ENCODE assay signal across 11 cellular contexts in genomic region chr12:109892748-109893147, GRCh38. TPM values are rescaled to one million over a fixed set of nuclear protein-coding genes. Genes with fewer than 3 reads are reported as not detected.
A peak's percentile ranks its signal among the peaks of the same experiment; 100 is the strongest.
DNase-seq lines count a peak whose midpoint lies in the region; ATAC-seq, FAIRE-seq and TF ChIP-seq lines count a peak whose summit lies in the region.
"Had no signal": no experiment of that assay in that cellular context is flagged by ENCODE, and none has a peak within 500 bp of the region (broad histone marks: within the 10 kb centered on the region; RNA-seq: fewer than 3 reads in every experiment).

No MANE protein-coding gene starts in this region.

- peak; percentile 68 for ATAC-seq in GM19351 (IDR thresholded peaks at IDR 0.05; ENCODE audit: unreplicated experiment)
- ATAC-seq in HG03095 (IDR thresholded peaks at IDR 0.05; ENCODE audit: unreplicated experiment) = peak; percentile 48
- ATAC-seq in activated naive CD8-positive, alpha-beta T cell treated with anti-CD3 and anti-CD28 coated beads, Interleukin-2, amount 10 ng/mL, durations not matched to agents 7 days and 5 days (ENCODE audit: low read depth) = peak; percentile 80
- ATAC-seq in GM19328 (IDR thresholded peaks at IDR 0.05; ENCODE audit: unreplicated experiment) = no peak
- no peak for ATAC-seq in GM19467 (IDR thresholded peaks at IDR 0.05; ENCODE audit: unreplicated experiment)

- H3K4me3 Mint-ChIP-seq in activated naive CD8-positive, alpha-beta T cell treated with anti-CD3 and anti-CD28 coated beads, Interleukin-2, amount 10 ng/mL, durations not matched to agents 7 days and 5 days = peak overlapping the region; percentile 28
- H3K4me3 Mint-ChIP-seq: HFFc6 had no signal

- H3K9me3 Mint-ChIP-seq in activated naive CD8-positive, alpha-beta T cell treated with anti-CD3 and anti-CD28 coated beads, Interleukin-2, amount 10 ng/mL, durations not matched to agents 7 days and 5 days = no peaks in the 10 kb centered on the region
- H3K9me3 Mint-ChIP-seq: HFFc6 had no signal

- H3K27ac Mint-ChIP-seq in activated naive CD8-positive, alpha-beta T cell treated with anti-CD3 and anti-CD28 coated beads, Interleukin-2, amount 10 ng/mL, durations not matched to agents 7 days and 5 days = peak overlapping the region; percentile 76
- H3K27ac Mint-ChIP-seq: HFFc6 had no signal

- peaks cover 2% of the 10 kb centered on the region for H3K36me3 Mint-ChIP-seq in activated naive CD8-positive, alpha-beta T cell treated with anti-CD3 and anti-CD28 coated beads, Interleukin-2, amount 10 ng/mL, durations not matched to agents 7 days and 5 days

- H3K27ac ChIP-seq in kidney (ENCODE audit: low read depth in 2 of 2, low read length in 2 of 2) = no peak overlapping the region

- H3K9ac ChIP-seq in kidney (ENCODE audit: low read length in 2 of 2) = no peak overlapping the region

- no peaks in the 10 kb centered on the region for H3K27me3 Mint-ChIP-seq in activated naive CD8-positive, alpha-beta T cell treated with anti-CD3 and anti-CD28 coated beads, Interleukin-2, amount 10 ng/mL, durations not matched to agents 7 days and 5 days

- intact Hi-C loops in kidney (cut with DNase I) = no loop called here

- no peak overlapping the region for H3K4me3 ChIP-seq in kidney (ENCODE audit: low read length in 2 of 2)
- H3K4me3 ChIP-seq: lung had no signal

- no peak for FAIRE-seq in kidney (lab: Jason Lieb, UNC)

- peaks cover 33% of the 10 kb centered on the region for H3K4me1 Mint-ChIP-seq in activated naive CD8-positive, alpha-beta T cell treated with anti-CD3 and anti-CD28 coated beads, Interleukin-2, amount 10 ng/mL, durations not matched to agents 7 days and 5 days

- DNase-seq in GM10266 (ENCODE audit: extremely low spot score) (peak; percentile 47), NCI-H1105 treated with DMSO at 0.1 percent for 48 hours (lab: John Stamatoyannopoulos, UW) (no peak), kidney (no peak)
- peak; percentile 41 for DNase-seq in activated naive CD8-positive, alpha-beta T cell treated with anti-CD3 and anti-CD28 coated beads, Interleukin-2, amount 10 ng/mL, durations not matched to agents 7 days and 5 days
- DNase-seq: HFFc6, NCI-H1092 had no signal

- H3K9me3 ChIP-seq in kidney (ENCODE audit: control insufficient read depth in 1 of 2, low read length in 2 of 2) = no peaks in the 10 kb centered on the region

- H3K4me1 ChIP-seq in kidney (ENCODE audit: control insufficient read depth in 1 of 2, insufficient read depth in 1 of 2, low read depth in 1 of 2, low read length in 2 of 2) = no peaks in the 10 kb centered on the region

- no peak for TF ChIP-seq CTCF in GM10266 (IDR thresholded peaks at IDR 0.05; ENCODE audit: control insufficient read depth, insufficient read depth, low read depth, missing control alignments)
- no peak for TF ChIP-seq CTCF in kidney (IDR thresholded peaks at IDR 0.05; ENCODE audit: borderline replicate concordance, extremely low read depth, insufficient read depth)

- POLR2A ChIA-PET in activated naive CD8-positive, alpha-beta T cell treated with anti-CD3 and anti-CD28 coated beads, Interleukin-2, amount 10 ng/mL, durations not matched to agents 7 days and 5 days (lab: Charles Lee) = no interaction called here

- H3K36me3 ChIP-seq in kidney (ENCODE audit: control insufficient read depth in 1 of 2, insufficient read depth in 2 of 2, low read length in 2 of 2) = no peaks in the 10 kb centered on the region

RNA-seq across cellular contexts. Expression of gene TCHP, which starts 7.3 kb away (rescaled TPM):
- 10 to 100 TPM; 34.4 to 37.2 TPM for total RNA-seq in activated naive CD8-positive, alpha-beta T cell treated with anti-CD3 and anti-CD28 coated beads, Interleukin-2, amount 10 ng/mL, durations not matched to agents 7 days and 5 days
- 16.2 TPM for total RNA-seq in kidney
- polyA plus RNA-seq in kidney (ENCODE audit: insufficient read depth, low read depth, low replicate concordance) = 6.0 TPM

RNA-seq across cellular contexts. Expression of gene GLTP, which starts 12.4 kb away (rescaled TPM):
- total RNA-seq in activated naive CD8-positive, alpha-beta T cell treated with anti-CD3 and anti-CD28 coated beads, Interleukin-2, amount 10 ng/mL, durations not matched to agents 7 days and 5 days = 10 to 100 TPM; 18.3 to 20.2 TPM
- 45.9 TPM for total RNA-seq in kidney
- polyA plus RNA-seq in kidney (ENCODE audit: insufficient read depth, low read depth, low replicate concordance) = 56.4 TPM

RNA-seq across cellular contexts. Expression of gene TRPV4, which starts 59.5 kb away (rescaled TPM):
- total RNA-seq in activated naive CD8-positive, alpha-beta T cell treated with anti-CD3 and anti-CD28 coated beads, Interleukin-2, amount 10 ng/mL, durations not matched to agents 7 days and 5 days = not detected
- total RNA-seq in kidney = 6.0 TPM
- polyA plus RNA-seq in kidney (ENCODE audit: insufficient read depth, low read depth, low replicate concordance) = 24.5 TPM

Comparison
In these comparisons a context has a peak if more than half of its experiments do, and no peak if none do; other contexts are left out.
1. DNase-seq: peak in GM10266 (single experiment) and activated naive CD8-positive, alpha-beta T cell treated with anti-CD3 and anti-CD28 coated beads, Interleukin-2, amount 10 ng/mL, durations not matched to agents 7 days and 5 days (single experiment); none in NCI-H1105 treated with DMSO at 0.1 percent for 48 hours (single experiment) and kidney (single experiment).
2. ATAC-seq: peak in GM19351 (single experiment), HG03095 (single experiment) and activated naive CD8-positive, alpha-beta T cell treated with anti-CD3 and anti-CD28 coated beads, Interleukin-2, amount 10 ng/mL, durations not matched to agents 7 days and 5 days (single experiment); none in GM19328 (single experiment) and GM19467 (single experiment).